Comparison of ENCODE assay signal across 8 cellular contexts in the genomic region with DNA sequence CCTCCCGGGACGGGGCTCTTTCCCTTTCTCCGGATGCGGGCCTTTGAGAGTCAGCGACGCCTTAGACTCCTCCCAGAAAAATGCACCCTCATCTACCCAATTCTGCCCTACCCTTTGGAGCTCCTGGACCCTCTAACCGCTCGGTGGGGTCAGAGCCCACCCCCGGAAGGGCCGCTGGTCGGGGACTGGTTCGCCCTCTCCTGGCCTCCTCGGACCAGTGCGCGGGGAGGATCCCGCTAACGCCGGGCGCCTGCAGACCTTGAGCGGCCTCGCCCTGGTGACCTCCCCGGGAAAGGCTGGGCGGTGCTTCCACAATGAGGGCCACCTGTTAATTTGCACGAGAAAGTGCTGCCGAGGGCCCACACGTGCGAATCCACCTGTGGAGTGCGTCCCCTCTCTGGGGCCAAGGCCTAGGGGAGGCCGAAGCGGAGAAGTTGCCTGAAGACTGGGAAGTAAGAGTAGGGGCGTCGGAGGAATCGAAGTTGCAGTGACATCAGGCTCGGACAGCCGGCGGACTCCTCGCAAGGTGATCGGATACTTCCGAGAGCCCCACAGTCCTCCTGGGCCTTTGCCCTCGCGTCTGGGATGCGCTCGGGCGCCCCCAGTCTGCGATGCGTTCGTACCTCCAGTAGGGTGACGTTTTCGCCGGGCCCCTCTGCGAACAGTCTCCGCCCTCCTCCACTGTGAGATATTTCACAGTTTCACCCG.
DNase-seq lines count a peak whose midpoint lies in the region; ATAC-seq and TF ChIP-seq lines count a peak whose summit lies in the region.

No MANE protein-coding gene starts in this region.

- H2AFZ ChIP-seq in OCI-LY7 (ENCODE audit: low read length) (peak overlapping the region; percentile 79), fibroblast of lung (ENCODE audit: low read length) (peak overlapping the region; percentile 62)

- H3K4me3 Mint-ChIP-seq in activated T-helper 1 cell treated with anti-CD3 and anti-CD28 coated beads, Interleukin-12 subunit alpha, Interleukin-12 subunit beta, Interleukin-2, Interleukin-4 antibody, amounts not matched to agents 30 ng/mL and 10 ng/mL and 1 ng/mL, durations not matched to agents 14 hours and 24 hours and 36 hours: peak overlapping the region; percentile 87
- H3K4me3 Mint-ChIP-seq in naive thymus-derived CD4-positive, alpha-beta T cell: peak overlapping the region; percentile 81 to 92 (median 88)
- H3K4me3 Mint-ChIP-seq in stimulated activated memory B cell treated with anti-CD40 and anti-IgM and Interleukin-4, amounts not matched to agents 10 μg/mL and 1 μg/mL and 100 μg/mL, for 72 hours: peak overlapping the region; percentile 83

- H3K9ac ChIP-seq in fibroblast of lung (ENCODE audit: insufficient read depth, low read length): no peak overlapping the region

- intact Hi-C loops in OCI-LY7 (cut with micrococcal nuclease; ENCODE audit: unreplicated experiment): loop anchor here (1.0 to 5.0 kb wide), 6 partner anchors 82 to 1276 kb away; no protein-coding TSS in a partner anchor
- intact Hi-C loops in activated T-helper 1 cell treated with anti-CD3 and anti-CD28 coated beads, Interleukin-12 subunit alpha, Interleukin-12 subunit beta, Interleukin-2, Interleukin-4 antibody, amounts not matched to agents 30 ng/mL and 10 ng/mL and 1 ng/mL, durations not matched to agents 14 hours and 24 hours and 36 hours (cut with micrococcal nuclease): loop anchor here (1.0 to 5.0 kb wide), 13 partner anchors 62 to 1274 kb away; partner anchors contain the start of genes CWC15, ENDOD1, FAM76B and KDM4D
- intact Hi-C loops in naive thymus-derived CD4-positive, alpha-beta T cell (cut with micrococcal nuclease): loop anchor here (1.0 to 5.0 kb wide), 24 partner anchors 62 to 1275 kb away; partner anchors contain the start of genes ANKRD49 (in 2 of the 2), CWC15 (in 2 of the 2), ENDOD1 (in 2 of the 2) and FAM76B (in 2 of the 2)

- H3K27ac ChIP-seq in OCI-LY7 (ENCODE audit: low read depth, low read length, poor library complexity, severe bottlenecking) (no peak overlapping the region), fibroblast of lung (ENCODE audit: insufficient read depth, low read length) (peak overlapping the region; percentile 30)
- peak overlapping the region; percentile 75 for H3K27ac ChIP-seq in naive thymus-derived CD4-positive, alpha-beta T cell (ENCODE audit: low read depth, low read length)

- no peaks in the 10 kb centered on the region for H3K36me3 ChIP-seq in OCI-LY7 (ENCODE audit: insufficient read depth, low read length)
- H3K36me3 ChIP-seq in fibroblast of lung (ENCODE audit: control insufficient read depth, insufficient read depth, low read length): no peaks in the 10 kb centered on the region
- H3K36me3 ChIP-seq in naive thymus-derived CD4-positive, alpha-beta T cell (ENCODE audit: control insufficient read depth in 2 of 3, insufficient read depth in 3 of 3, low read length in 3 of 3): peaks cover 0 to 5% (median 0%) of the 10 kb centered on the region in 3 experiments

- H3K9me3 Mint-ChIP-seq in activated T-helper 1 cell treated with anti-CD3 and anti-CD28 coated beads, Interleukin-12 subunit alpha, Interleukin-12 subunit beta, Interleukin-2, Interleukin-4 antibody, amounts not matched to agents 30 ng/mL and 10 ng/mL and 1 ng/mL, durations not matched to agents 14 hours and 24 hours and 36 hours: no peaks in the 10 kb centered on the region
- no peaks in the 10 kb centered on the region for H3K9me3 Mint-ChIP-seq in naive thymus-derived CD4-positive, alpha-beta T cell
- no peaks in the 10 kb centered on the region for H3K9me3 Mint-ChIP-seq in stimulated activated memory B cell treated with anti-CD40 and anti-IgM and Interleukin-4, amounts not matched to agents 10 μg/mL and 1 μg/mL and 100 μg/mL, for 72 hours

- H3K4me3 ChIP-seq in OCI-LY7 (ENCODE audit: low read depth, low read length, poor library complexity, severe bottlenecking): peak overlapping the region; percentile 33
- H3K4me3 ChIP-seq in fibroblast of lung (replicated peaks in 1 of 4; ENCODE audit: control extremely low read depth in 1 of 4, insufficient read depth in 1 of 4, low read depth in 3 of 4, low read length in 4 of 4): peak overlapping the region; percentile 26 to 61 (median 42)
- H3K4me3 ChIP-seq in naive thymus-derived CD4-positive, alpha-beta T cell (ENCODE audit: low read length): peak overlapping the region; percentile 91

- H4K20me1 ChIP-seq in OCI-LY7 (ENCODE audit: insufficient read depth, low read length) (no peaks in the 10 kb centered on the region), fibroblast of lung (ENCODE audit: control insufficient read depth, extremely low read depth, insufficient read depth, low read length) (no peaks in the 10 kb centered on the region)

- peak; percentile 97 for ATAC-seq in naive thymus-derived CD4-positive, alpha-beta T cell
- ATAC-seq in stimulated activated memory B cell treated with anti-CD40 and anti-IgM and Interleukin-4, amounts not matched to agents 10 μg/mL and 1 μg/mL and 100 μg/mL, for 72 hours: peak; percentile 95

- peaks cover 3% of the 10 kb centered on the region for H3K36me3 Mint-ChIP-seq in activated T-helper 1 cell treated with anti-CD3 and anti-CD28 coated beads, Interleukin-12 subunit alpha, Interleukin-12 subunit beta, Interleukin-2, Interleukin-4 antibody, amounts not matched to agents 30 ng/mL and 10 ng/mL and 1 ng/mL, durations not matched to agents 14 hours and 24 hours and 36 hours (ENCODE audit: low read depth)
- H3K36me3 Mint-ChIP-seq in naive thymus-derived CD4-positive, alpha-beta T cell: peaks cover 0 to 4% (median 0%) of the 10 kb centered on the region in 5 donors
- peaks cover 2% of the 10 kb centered on the region for H3K36me3 Mint-ChIP-seq in stimulated activated memory B cell treated with anti-CD40 and anti-IgM and Interleukin-4, amounts not matched to agents 10 μg/mL and 1 μg/mL and 100 μg/mL, for 72 hours

- in situ Hi-C loops in Caki2 (cut with HindIII; ENCODE audit: low pct_unique_long_range_greater_than_20kb, low sequenced_read_pairs): no loop called here

- POLR2A ChIA-PET in OCI-LY7 (lab: Charles Lee): interaction anchor here (1.0 to 3.4 kb wide), 3 partner anchors 83 to 559 kb away, joined by 3 to 9 read pairs (median 4); partner anchors contain the start of gene SRSF8
- POLR2A ChIA-PET in naive thymus-derived CD4-positive, alpha-beta T cell (lab: Charles Lee): interaction anchor here (0.5 to 10.5 kb wide), 12 partner anchors 61 to 639 kb away, joined by 3 to 127 read pairs (median 9); partner anchors contain the start of genes CEP57, ENDOD1, FAM76B and SESN3

- TF ChIP-seq CTCF in GM20000 (IDR thresholded peaks at IDR 0.05; ENCODE audit: extremely low read depth, missing control alignments): peak; percentile 75
- peak; percentile 79 for TF ChIP-seq CTCF in OCI-LY7 (conservative IDR thresholded peaks at IDR 0.05; ENCODE audit: low read length)
- TF ChIP-seq CTCF in fibroblast of lung (conservative IDR thresholded peaks at IDR 0.05 in 1 of 2, IDR thresholded peaks at IDR 0.05 in 1 of 2; ENCODE audit: low read depth in 1 of 2, low read length in 2 of 2): peak; percentile 54 to 73

- H3K4me1 ChIP-seq in OCI-LY7 (ENCODE audit: insufficient read depth, low read length, poor library complexity, severe bottlenecking) (peaks cover 26% of the 10 kb centered on the region), fibroblast of lung (ENCODE audit: control insufficient read depth, extremely low read depth, insufficient read depth, low read length) (peaks cover 8% of the 10 kb centered on the region)
- peaks cover 19 to 22% of the 10 kb centered on the region in 2 donors for H3K4me1 ChIP-seq in naive thymus-derived CD4-positive, alpha-beta T cell (ENCODE audit: control insufficient read depth in 2 of 2, insufficient read depth in 2 of 2, low read length in 2 of 2)

- H3K4me2 ChIP-seq in OCI-LY7 (ENCODE audit: low read length) (peak overlapping the region; percentile 57), fibroblast of lung (ENCODE audit: extremely low read depth, insufficient read depth, low read length) (peak overlapping the region; percentile 71)

- peak; percentile 89 for DNase-seq in Caki2 (ENCODE audit: low read depth)
- DNase-seq in GM20000 (ENCODE audit: low spot score): peak; percentile 90
- peak; percentile 78 for DNase-seq in HS-5 (ENCODE audit: low read depth)
- DNase-seq in OCI-LY7 (ENCODE audit: low spot score): peak; percentile 92
- DNase-seq in activated T-helper 1 cell treated with anti-CD3 and anti-CD28 coated beads, Interleukin-12 subunit alpha, Interleukin-12 subunit beta, Interleukin-2, Interleukin-4 antibody, amounts not matched to agents 30 ng/mL and 10 ng/mL and 1 ng/mL, durations not matched to agents 14 hours and 24 hours and 36 hours (ENCODE audit: low spot score): peak; percentile 87
- peak; percentile 81 to 90 for DNase-seq in fibroblast of lung (ENCODE audit: low read depth in 2 of 2)
- DNase-seq in naive thymus-derived CD4-positive, alpha-beta T cell: peak; percentile 74 to 93 (median 90)

- peak overlapping the region; percentile 78 for H3K27ac Mint-ChIP-seq in activated T-helper 1 cell treated with anti-CD3 and anti-CD28 coated beads, Interleukin-12 subunit alpha, Interleukin-12 subunit beta, Interleukin-2, Interleukin-4 antibody, amounts not matched to agents 30 ng/mL and 10 ng/mL and 1 ng/mL, durations not matched to agents 14 hours and 24 hours and 36 hours
- H3K27ac Mint-ChIP-seq in naive thymus-derived CD4-positive, alpha-beta T cell: peak overlapping the region; percentile 92 to 99 (median 96)
- H3K27ac Mint-ChIP-seq in stimulated activated memory B cell treated with anti-CD40 and anti-IgM and Interleukin-4, amounts not matched to agents 10 μg/mL and 1 μg/mL and 100 μg/mL, for 72 hours: peak overlapping the region; percentile 79

- H3K4me1 Mint-ChIP-seq in activated T-helper 1 cell treated with anti-CD3 and anti-CD28 coated beads, Interleukin-12 subunit alpha, Interleukin-12 subunit beta, Interleukin-2, Interleukin-4 antibody, amounts not matched to agents 30 ng/mL and 10 ng/mL and 1 ng/mL, durations not matched to agents 14 hours and 24 hours and 36 hours (ENCODE audit: low read depth): peaks cover 46% of the 10 kb centered on the region
- peaks cover 22 to 53% (median 32%) of the 10 kb centered on the region in 7 donors for H3K4me1 Mint-ChIP-seq in naive thymus-derived CD4-positive, alpha-beta T cell
- peaks cover 45% of the 10 kb centered on the region for H3K4me1 Mint-ChIP-seq in stimulated activated memory B cell treated with anti-CD40 and anti-IgM and Interleukin-4, amounts not matched to agents 10 μg/mL and 1 μg/mL and 100 μg/mL, for 72 hours

- H3K79me2 ChIP-seq in OCI-LY7 (ENCODE audit: insufficient read depth, low read depth, low read length): no peaks in the 10 kb centered on the region
- H3K79me2 ChIP-seq in fibroblast of lung (ENCODE audit: control insufficient read depth, insufficient read depth, low read length): no peaks in the 10 kb centered on the region

- CTCF ChIA-PET in OCI-LY7 (lab: Charles Lee; ENCODE audit: unreplicated experiment): interaction anchor here (1.8 kb wide), 1 partner anchor 84 kb away, joined by 5 read pairs; the partner anchor contains the start of gene SRSF8
- CTCF ChIA-PET in naive thymus-derived CD4-positive, alpha-beta T cell (lab: Charles Lee): interaction anchor here (0.6 to 12.0 kb wide), 17 partner anchors 9 to 1276 kb away, joined by 3 to 232 read pairs (median 4); partner anchors contain the start of genes CEP57, ENDOD1, FAM76B and SESN3

- H3K27me3 Mint-ChIP-seq in activated T-helper 1 cell treated with anti-CD3 and anti-CD28 coated beads, Interleukin-12 subunit alpha, Interleukin-12 subunit beta, Interleukin-2, Interleukin-4 antibody, amounts not matched to agents 30 ng/mL and 10 ng/mL and 1 ng/mL, durations not matched to agents 14 hours and 24 hours and 36 hours (ENCODE audit: insufficient read depth): peaks cover 6% of the 10 kb centered on the region
- H3K27me3 Mint-ChIP-seq in naive thymus-derived CD4-positive, alpha-beta T cell: peaks cover 0 to 5% (median 3%) of the 10 kb centered on the region in 5 donors
- H3K27me3 Mint-ChIP-seq in stimulated activated memory B cell treated with anti-CD40 and anti-IgM and Interleukin-4, amounts not matched to agents 10 μg/mL and 1 μg/mL and 100 μg/mL, for 72 hours: no peaks in the 10 kb centered on the region

- BruUV-seq in OCI-LY7 (replicated peaks; lab: Mats Ljungman, UMichigan): no TSS peak

- no peaks in the 10 kb centered on the region for H3K27me3 ChIP-seq in fibroblast of lung (ENCODE audit: control insufficient read depth, insufficient read depth, low read length)
- no peaks in the 10 kb centered on the region for H3K27me3 ChIP-seq in naive thymus-derived CD4-positive, alpha-beta T cell (ENCODE audit: control insufficient read depth in 2 of 2, insufficient read depth in 2 of 2, low read length in 2 of 2)

- H3K9me3 ChIP-seq in OCI-LY7 (ENCODE audit: low read length) (no peaks in the 10 kb centered on the region), fibroblast of lung (ENCODE audit: control insufficient read depth, insufficient read depth, low read depth, low read length) (no peaks in the 10 kb centered on the region)
- H3K9me3 ChIP-seq in naive thymus-derived CD4-positive, alpha-beta T cell (ENCODE audit: control insufficient read depth in 2 of 3, low read length in 3 of 3): no peaks in the 10 kb centered on the region

- no peaks in the 10 kb centered on the region for H3K9me2 ChIP-seq in OCI-LY7 (ENCODE audit: insufficient read depth, low read length)

Comparison
In these comparisons a context has a peak if more than half of its experiments do, and no peak if none do; other contexts are left out.
1. H3K4me3 ChIP-seq: peak in every context shown above with its lines; median percentile 91 in naive thymus-derived CD4-positive, alpha-beta T cell; 42 in fibroblast of lung; 33 in OCI-LY7.